Comparison of ENCODE assay signal across 14 cellular contexts in genomic region chrX:17078031-17078730, GRCh38.
A peak's percentile ranks its signal among the peaks of the same experiment; 100 is the strongest.
DNase-seq lines count a peak whose midpoint lies in the region; ATAC-seq, FAIRE-seq and TF ChIP-seq lines count a peak whose summit lies in the region.
"Had no signal": no experiment of that assay in that cellular context is flagged by ENCODE, and none has a peak within 500 bp of the region (broad histone marks: within the 10 kb centered on the region; RNA-seq: fewer than 3 reads in every experiment).

No MANE protein-coding gene starts in this region.

- no peaks in the 10 kb centered on the region for H3K4me1 Mint-ChIP-seq in activated T-helper 2 cell treated with anti-CD3 and anti-CD28 coated beads, Interferon-gamma antibody, Interleukin-2, Interleukin-4, amounts not matched to agents 10 μg/mL and 5 μg/mL and 100 μg/mL, durations not matched to agents 14 hours and 24 hours and 36 hours (ENCODE audit: low read depth)

- no peak for ATAC-seq in HG03097 (IDR thresholded peaks at IDR 0.05; ENCODE audit: low FRiP score, unreplicated experiment)
- ATAC-seq: activated CD4-positive, CD25-positive, alpha-beta regulatory T cell treated with anti-CD3 and anti-CD28 coated beads, Interleukin-2, amount 50 U/mL, for 24 hours; upper lobe of right lung had no signal

- no peaks in the 10 kb centered on the region for H3K36me3 Mint-ChIP-seq in activated T-helper 2 cell treated with anti-CD3 and anti-CD28 coated beads, Interferon-gamma antibody, Interleukin-2, Interleukin-4, amounts not matched to agents 10 μg/mL and 5 μg/mL and 100 μg/mL, durations not matched to agents 14 hours and 24 hours and 36 hours (ENCODE audit: low read depth)

- intact Hi-C loops in activated T-helper 2 cell treated with anti-CD3 and anti-CD28 coated beads, Interferon-gamma antibody, Interleukin-2, Interleukin-4, amounts not matched to agents 10 μg/mL and 5 μg/mL and 100 μg/mL, durations not matched to agents 14 hours and 24 hours and 36 hours (cut with micrococcal nuclease), result no loop called here

- FAIRE-seq in frontal cortex (lab: Jason Lieb, UNC), result no peak
- FAIRE-seq: GM12891 had no signal

- peaks cover 10% of the 10 kb centered on the region for H3K27me3 Mint-ChIP-seq in activated T-helper 2 cell treated with anti-CD3 and anti-CD28 coated beads, Interferon-gamma antibody, Interleukin-2, Interleukin-4, amounts not matched to agents 10 μg/mL and 5 μg/mL and 100 μg/mL, durations not matched to agents 14 hours and 24 hours and 36 hours (ENCODE audit: low read depth)

- DNase-seq in EL (peak; percentile 13), RPMI7951 (ENCODE audit: low read depth) (peak; percentile 68), fibroblast of mammary gland (ENCODE audit: low read depth) (peak; percentile 33), renal cortical epithelial cell (ENCODE audit: low read depth) (peak; percentile 35), frontal cortex (ENCODE audit: low spot score in 2 of 2) (no peak), COLO829 (ENCODE audit: low spot score) (no peak)
- DNase-seq in activated T-helper 2 cell treated with anti-CD3 and anti-CD28 coated beads, Interferon-gamma antibody, Interleukin-2, Interleukin-4, amounts not matched to agents 10 μg/mL and 5 μg/mL and 100 μg/mL, durations not matched to agents 14 hours and 24 hours and 36 hours (ENCODE audit: low spot score), result no peak
- DNase-seq: Calu3, NCI-H774, SJCRH30, upper lobe of right lung had no signal

- no peak overlapping the region for H3K27ac Mint-ChIP-seq in activated T-helper 2 cell treated with anti-CD3 and anti-CD28 coated beads, Interferon-gamma antibody, Interleukin-2, Interleukin-4, amounts not matched to agents 10 μg/mL and 5 μg/mL and 100 μg/mL, durations not matched to agents 14 hours and 24 hours and 36 hours

- H3K4me3 Mint-ChIP-seq in activated T-helper 2 cell treated with anti-CD3 and anti-CD28 coated beads, Interferon-gamma antibody, Interleukin-2, Interleukin-4, amounts not matched to agents 10 μg/mL and 5 μg/mL and 100 μg/mL, durations not matched to agents 14 hours and 24 hours and 36 hours (ENCODE audit: low read depth), result no peak overlapping the region

- H3K9me3 Mint-ChIP-seq in activated T-helper 2 cell treated with anti-CD3 and anti-CD28 coated beads, Interferon-gamma antibody, Interleukin-2, Interleukin-4, amounts not matched to agents 10 μg/mL and 5 μg/mL and 100 μg/mL, durations not matched to agents 14 hours and 24 hours and 36 hours, result no peaks in the 10 kb centered on the region

- no peak overlapping the region for H3K4me3 ChIP-seq in fibroblast of mammary gland (ENCODE audit: control insufficient read depth, low read depth, low read length)
- H3K4me3 ChIP-seq: SJCRH30, upper lobe of right lung had no signal

- no peak for TF ChIP-seq CTCF in fibroblast of mammary gland (conservative IDR thresholded peaks at IDR 0.05; ENCODE audit: control insufficient read depth, insufficient read depth, low read depth, low read length)

Comparison
In these comparisons a context has a peak if more than half of its experiments do, and no peak if none do; other contexts are left out.
1. DNase-seq: peak in EL (single experiment), RPMI7951 (single experiment), fibroblast of mammary gland (single experiment) and renal cortical epithelial cell (single experiment); none in activated T-helper 2 cell treated with anti-CD3 and anti-CD28 coated beads, Interferon-gamma antibody, Interleukin-2, Interleukin-4, amounts not matched to agents 10 μg/mL and 5 μg/mL and 100 μg/mL, durations not matched to agents 14 hours and 24 hours and 36 hours (single experiment), frontal cortex (0 of 2) and COLO829 (single experiment).